ENCODE assay signal across 1 cellular context in genomic region chr10:62019685-62020361, GRCh38.
TF ChIP-seq lines count a peak whose summit lies in the region.

No MANE protein-coding gene starts in this region.

TF ChIP-seq in H1, 55 proteins besides CTCF, POLR2A, EP300 and RAD21 (continued from another document):
- TF ChIP-seq E2F6 (IDR thresholded peaks at IDR 0.05) (no peak), GABPA (IDR thresholded peaks at IDR 0.05; ENCODE audit: borderline replicate concordance, insufficient read depth, low read length) (no peak), EZH2 (IDR thresholded peaks at IDR 0.05; ENCODE audit: low read depth, low read length, severe bottlenecking) (no peak), SP1 (IDR thresholded peaks at IDR 0.05; ENCODE audit: low read depth, low read length) (no peak), ASH2L (IDR thresholded peaks at IDR 0.05; ENCODE audit: low read length) (no peak), RXRA (IDR thresholded peaks at IDR 0.05; ENCODE audit: insufficient read depth, low read depth, low read length) (no peak), KDM4A (IDR thresholded peaks at IDR 0.05; ENCODE audit: low read depth, low read length, severe bottlenecking) (no peak), FOSL1 (IDR thresholded peaks at IDR 0.05; ENCODE audit: insufficient read depth, low read depth, low read length) (no peak), MAFK (IDR thresholded peaks at IDR 0.05; ENCODE audit: low read depth, low read length) (no peak), ATF2 (IDR thresholded peaks at IDR 0.05; ENCODE audit: low read length) (no peak), CHD7 (IDR thresholded peaks at IDR 0.05; ENCODE audit: insufficient replicate concordance, low read length) (no peak)
TF ChIP-seq in H1: peak in this region for 0.
